In the genomic region with DNA sequence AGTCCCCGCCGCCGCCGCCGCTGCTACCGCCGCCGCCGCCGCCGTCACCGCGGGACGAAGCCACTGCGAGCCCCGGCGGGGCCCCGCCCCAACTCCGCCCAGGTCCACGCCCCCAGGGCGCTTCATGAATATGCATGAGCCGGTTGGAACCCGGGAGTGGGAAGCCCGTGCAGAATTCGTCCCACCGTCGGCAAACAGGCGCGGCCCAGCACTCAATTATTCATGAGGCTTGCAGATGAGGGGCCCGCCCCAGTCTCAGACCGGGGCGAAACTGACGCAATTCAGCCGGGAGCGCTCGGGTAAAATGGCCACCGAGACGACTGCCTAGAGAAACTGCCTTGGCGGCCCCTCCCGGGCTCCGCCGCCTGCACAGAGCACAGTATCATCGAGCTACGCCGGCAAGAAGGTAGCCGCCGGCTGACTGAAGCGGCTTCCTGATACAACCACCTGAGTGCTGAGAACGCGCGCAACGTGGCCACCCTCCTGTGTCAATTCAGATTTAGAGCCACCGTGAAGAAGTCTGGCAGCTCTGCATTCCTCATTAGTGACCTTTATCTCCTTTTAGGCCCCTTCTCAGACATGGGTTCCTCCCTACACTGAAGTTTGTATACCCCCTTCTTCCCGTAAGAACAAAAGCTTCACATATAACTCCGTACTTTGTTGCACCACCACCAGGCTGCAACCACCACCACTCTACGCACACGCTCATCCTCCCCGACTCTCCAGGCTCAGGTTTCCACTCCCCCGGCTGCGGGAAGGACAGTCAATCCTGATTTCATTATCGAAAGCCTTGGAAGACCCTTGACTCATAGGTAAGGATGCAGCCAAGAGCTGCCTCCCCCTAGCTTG, we compare ENCODE assay signal across 1 cellular context.
TF ChIP-seq lines count a peak whose summit lies in the region.

A gene with protein sequence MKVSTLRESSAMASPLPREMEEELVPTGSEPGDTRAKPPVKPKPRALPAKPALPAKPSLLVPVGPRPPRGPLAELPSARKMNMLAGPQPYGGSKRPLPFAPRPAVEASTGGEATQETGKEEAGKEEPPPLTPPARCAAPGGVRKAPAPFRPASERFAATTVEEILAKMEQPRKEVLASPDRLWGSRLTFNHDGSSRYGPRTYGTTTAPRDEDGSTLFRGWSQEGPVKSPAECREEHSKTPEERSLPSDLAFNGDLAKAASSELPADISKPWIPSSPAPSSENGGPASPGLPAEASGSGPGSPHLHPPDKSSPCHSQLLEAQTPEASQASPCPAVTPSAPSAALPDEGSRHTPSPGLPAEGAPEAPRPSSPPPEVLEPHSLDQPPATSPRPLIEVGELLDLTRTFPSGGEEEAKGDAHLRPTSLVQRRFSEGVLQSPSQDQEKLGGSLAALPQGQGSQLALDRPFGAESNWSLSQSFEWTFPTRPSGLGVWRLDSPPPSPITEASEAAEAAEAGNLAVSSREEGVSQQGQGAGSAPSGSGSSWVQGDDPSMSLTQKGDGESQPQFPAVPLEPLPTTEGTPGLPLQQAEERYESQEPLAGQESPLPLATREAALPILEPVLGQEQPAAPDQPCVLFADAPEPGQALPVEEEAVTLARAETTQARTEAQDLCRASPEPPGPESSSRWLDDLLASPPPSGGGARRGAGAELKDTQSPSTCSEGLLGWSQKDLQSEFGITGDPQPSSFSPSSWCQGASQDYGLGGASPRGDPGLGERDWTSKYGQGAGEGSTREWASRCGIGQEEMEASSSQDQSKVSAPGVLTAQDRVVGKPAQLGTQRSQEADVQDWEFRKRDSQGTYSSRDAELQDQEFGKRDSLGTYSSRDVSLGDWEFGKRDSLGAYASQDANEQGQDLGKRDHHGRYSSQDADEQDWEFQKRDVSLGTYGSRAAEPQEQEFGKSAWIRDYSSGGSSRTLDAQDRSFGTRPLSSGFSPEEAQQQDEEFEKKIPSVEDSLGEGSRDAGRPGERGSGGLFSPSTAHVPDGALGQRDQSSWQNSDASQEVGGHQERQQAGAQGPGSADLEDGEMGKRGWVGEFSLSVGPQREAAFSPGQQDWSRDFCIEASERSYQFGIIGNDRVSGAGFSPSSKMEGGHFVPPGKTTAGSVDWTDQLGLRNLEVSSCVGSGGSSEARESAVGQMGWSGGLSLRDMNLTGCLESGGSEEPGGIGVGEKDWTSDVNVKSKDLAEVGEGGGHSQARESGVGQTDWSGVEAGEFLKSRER (N-terminal part only) (minus strand): TSS at position 67 of the 849 bp plus-strand sequence. CDS start 3,067 bp downstream, outside the sequence.

TF ChIP-seq in HepG2, 621 proteins besides CTCF, POLR2A, EP300 and RAD21 (continued from another document and continues in another):
- TF ChIP-seq, protein P1, sequence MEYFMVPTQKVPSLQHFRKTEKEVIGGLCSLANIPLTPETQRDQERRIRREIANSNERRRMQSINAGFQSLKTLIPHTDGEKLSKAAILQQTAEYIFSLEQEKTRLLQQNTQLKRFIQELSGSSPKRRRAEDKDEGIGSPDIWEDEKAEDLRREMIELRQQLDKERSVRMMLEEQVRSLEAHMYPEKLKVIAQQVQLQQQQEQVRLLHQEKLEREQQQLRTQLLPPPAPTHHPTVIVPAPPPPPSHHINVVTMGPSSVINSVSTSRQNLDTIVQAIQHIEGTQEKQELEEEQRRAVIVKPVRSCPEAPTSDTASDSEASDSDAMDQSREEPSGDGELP (IDR thresholded peaks at IDR 0.05; ENCODE audit: borderline replicate concordance, low read depth), result no peak
- TF ChIP-seq SALL1 (CRISPR knock-in tag; IDR thresholded peaks at IDR 0.05), result peak; percentile 59; the same call in 1 of the 2 replicates
- TF ChIP-seq ZNF331 (CRISPR knock-in tag; IDR thresholded peaks at IDR 0.05), result 0 out of 2 replicates have a peak, but pooled peaks have one; percentile 10
- TF ChIP-seq SALL2 (CRISPR knock-in tag; IDR thresholded peaks at IDR 0.05), result 0 out of 2 replicates have a peak, but pooled peaks have one; percentile 52
- no peak for TF ChIP-seq ZNF775 (CRISPR knock-in tag; IDR thresholded peaks at IDR 0.05; ENCODE audit: borderline replicate concordance)
- peak; percentile 56; the same call in 1 of the 2 replicates for TF ChIP-seq PHF21A (CRISPR knock-in tag; IDR thresholded peaks at IDR 0.05)
- TF ChIP-seq CEBPB (IDR thresholded peaks at IDR 0.05; ENCODE audit: borderline replicate concordance, low read depth, low read length), result peak; percentile 92
- TF ChIP-seq, protein P2, sequence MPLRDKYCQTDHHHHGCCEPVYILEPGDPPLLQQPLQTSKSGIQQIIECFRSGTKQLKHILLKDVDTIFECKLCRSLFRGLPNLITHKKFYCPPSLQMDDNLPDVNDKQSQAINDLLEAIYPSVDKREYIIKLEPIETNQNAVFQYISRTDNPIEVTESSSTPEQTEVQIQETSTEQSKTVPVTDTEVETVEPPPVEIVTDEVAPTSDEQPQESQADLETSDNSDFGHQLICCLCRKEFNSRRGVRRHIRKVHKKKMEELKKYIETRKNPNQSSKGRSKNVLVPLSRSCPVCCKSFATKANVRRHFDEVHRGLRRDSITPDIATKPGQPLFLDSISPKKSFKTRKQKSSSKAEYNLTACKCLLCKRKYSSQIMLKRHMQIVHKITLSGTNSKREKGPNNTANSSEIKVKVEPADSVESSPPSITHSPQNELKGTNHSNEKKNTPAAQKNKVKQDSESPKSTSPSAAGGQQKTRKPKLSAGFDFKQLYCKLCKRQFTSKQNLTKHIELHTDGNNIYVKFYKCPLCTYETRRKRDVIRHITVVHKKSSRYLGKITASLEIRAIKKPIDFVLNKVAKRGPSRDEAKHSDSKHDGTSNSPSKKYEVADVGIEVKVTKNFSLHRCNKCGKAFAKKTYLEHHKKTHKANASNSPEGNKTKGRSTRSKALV (CRISPR knock-in tag; IDR thresholded peaks at IDR 0.05), result peak; percentile 73; the same call in 1 of the 2 replicates
- TF ChIP-seq NFKB2 (CRISPR knock-in tag; IDR thresholded peaks at IDR 0.05; ENCODE audit: borderline replicate concordance), result no peak; the same call in 1 of the 2 replicates
- peak; percentile 36 for TF ChIP-seq MED1 (CRISPR knock-in tag; IDR thresholded peaks at IDR 0.05)
- 0 out of 2 replicates have a peak, but pooled peaks have one; percentile 37 for TF ChIP-seq KDM3A (CRISPR knock-in tag; IDR thresholded peaks at IDR 0.05; ENCODE audit: low read depth)
- TF ChIP-seq NCOR1 (IDR thresholded peaks at IDR 0.05; ENCODE audit: borderline replicate concordance, low read length), result peak; percentile 35; the same call in 1 of the 2 replicates
- peak; percentile 55; the same call in 1 of the 2 replicates for TF ChIP-seq DNMT3B (CRISPR knock-in tag; conservative IDR thresholded peaks at IDR 0.05)
- peak; percentile 49 for TF ChIP-seq HOXA3 (CRISPR knock-in tag; IDR thresholded peaks at IDR 0.05)
- TF ChIP-seq SAFB2 (CRISPR knock-in tag; IDR thresholded peaks at IDR 0.05; ENCODE audit: borderline replicate concordance, low read depth), result no peak
- TF ChIP-seq ZBTB38 (CRISPR knock-in tag; IDR thresholded peaks at IDR 0.05), result no peak
- TF ChIP-seq, protein P3, sequence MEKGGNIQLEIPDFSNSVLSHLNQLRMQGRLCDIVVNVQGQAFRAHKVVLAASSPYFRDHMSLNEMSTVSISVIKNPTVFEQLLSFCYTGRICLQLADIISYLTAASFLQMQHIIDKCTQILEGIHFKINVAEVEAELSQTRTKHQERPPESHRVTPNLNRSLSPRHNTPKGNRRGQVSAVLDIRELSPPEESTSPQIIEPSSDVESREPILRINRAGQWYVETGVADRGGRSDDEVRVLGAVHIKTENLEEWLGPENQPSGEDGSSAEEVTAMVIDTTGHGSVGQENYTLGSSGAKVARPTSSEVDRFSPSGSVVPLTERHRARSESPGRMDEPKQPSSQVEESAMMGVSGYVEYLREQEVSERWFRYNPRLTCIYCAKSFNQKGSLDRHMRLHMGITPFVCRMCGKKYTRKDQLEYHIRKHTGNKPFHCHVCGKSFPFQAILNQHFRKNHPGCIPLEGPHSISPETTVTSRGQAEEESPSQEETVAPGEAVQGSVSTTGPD (CRISPR knock-in tag; IDR thresholded peaks at IDR 0.05), result no peak
- TF ChIP-seq KLF16 (CRISPR knock-in tag; IDR thresholded peaks at IDR 0.05), result peak in 1 of 2 experiments; percentile 40; a peak in 1 of 4 replicates
- TF ChIP-seq, protein P4, sequence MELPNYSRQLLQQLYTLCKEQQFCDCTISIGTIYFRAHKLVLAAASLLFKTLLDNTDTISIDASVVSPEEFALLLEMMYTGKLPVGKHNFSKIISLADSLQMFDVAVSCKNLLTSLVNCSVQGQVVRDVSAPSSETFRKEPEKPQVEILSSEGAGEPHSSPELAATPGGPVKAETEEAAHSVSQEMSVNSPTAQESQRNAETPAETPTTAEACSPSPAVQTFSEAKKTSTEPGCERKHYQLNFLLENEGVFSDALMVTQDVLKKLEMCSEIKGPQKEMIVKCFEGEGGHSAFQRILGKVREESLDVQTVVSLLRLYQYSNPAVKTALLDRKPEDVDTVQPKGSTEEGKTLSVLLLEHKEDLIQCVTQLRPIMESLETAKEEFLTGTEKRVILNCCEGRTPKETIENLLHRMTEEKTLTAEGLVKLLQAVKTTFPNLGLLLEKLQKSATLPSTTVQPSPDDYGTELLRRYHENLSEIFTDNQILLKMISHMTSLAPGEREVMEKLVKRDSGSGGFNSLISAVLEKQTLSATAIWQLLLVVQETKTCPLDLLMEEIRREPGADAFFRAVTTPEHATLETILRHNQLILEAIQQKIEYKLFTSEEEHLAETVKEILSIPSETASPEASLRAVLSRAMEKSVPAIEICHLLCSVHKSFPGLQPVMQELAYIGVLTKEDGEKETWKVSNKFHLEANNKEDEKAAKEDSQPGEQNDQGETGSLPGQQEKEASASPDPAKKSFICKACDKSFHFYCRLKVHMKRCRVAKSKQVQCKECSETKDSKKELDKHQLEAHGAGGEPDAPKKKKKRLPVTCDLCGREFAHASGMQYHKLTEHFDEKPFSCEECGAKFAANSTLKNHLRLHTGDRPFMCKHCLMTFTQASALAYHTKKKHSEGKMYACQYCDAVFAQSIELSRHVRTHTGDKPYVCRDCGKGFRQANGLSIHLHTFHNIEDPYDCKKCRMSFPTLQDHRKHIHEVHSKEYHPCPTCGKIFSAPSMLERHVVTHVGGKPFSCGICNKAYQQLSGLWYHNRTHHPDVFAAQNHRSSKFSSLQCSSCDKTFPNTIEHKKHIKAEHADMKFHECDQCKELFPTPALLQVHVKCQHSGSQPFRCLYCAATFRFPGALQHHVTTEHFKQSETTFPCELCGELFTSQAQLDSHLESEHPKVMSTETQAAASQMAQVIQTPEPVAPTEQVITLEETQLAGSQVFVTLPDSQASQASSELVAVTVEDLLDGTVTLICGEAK (IDR thresholded peaks at IDR 0.05), result no peak
- TF ChIP-seq, protein P4 (CRISPR knock-in tag; IDR thresholded peaks at IDR 0.05), result no peak
- peak; percentile 69 for TF ChIP-seq TAF1 (CRISPR knock-in tag; IDR thresholded peaks at IDR 0.05)
- TF ChIP-seq TCF12 (IDR thresholded peaks at IDR 0.05), result no peak
- no peak for TF ChIP-seq TCF12 (CRISPR knock-in tag; IDR thresholded peaks at IDR 0.05)
- no peak for TF ChIP-seq MEF2D (CRISPR knock-in tag; IDR thresholded peaks at IDR 0.05)
- TF ChIP-seq, protein P5, sequence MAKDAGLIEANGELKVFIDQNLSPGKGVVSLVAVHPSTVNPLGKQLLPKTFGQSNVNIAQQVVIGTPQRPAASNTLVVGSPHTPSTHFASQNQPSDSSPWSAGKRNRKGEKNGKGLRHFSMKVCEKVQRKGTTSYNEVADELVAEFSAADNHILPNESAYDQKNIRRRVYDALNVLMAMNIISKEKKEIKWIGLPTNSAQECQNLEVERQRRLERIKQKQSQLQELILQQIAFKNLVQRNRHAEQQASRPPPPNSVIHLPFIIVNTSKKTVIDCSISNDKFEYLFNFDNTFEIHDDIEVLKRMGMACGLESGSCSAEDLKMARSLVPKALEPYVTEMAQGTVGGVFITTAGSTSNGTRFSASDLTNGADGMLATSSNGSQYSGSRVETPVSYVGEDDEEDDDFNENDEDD (CRISPR knock-in tag; IDR thresholded peaks at IDR 0.05; ENCODE audit: borderline replicate concordance), result no peak
- TF ChIP-seq ZNF619 (CRISPR knock-in tag; IDR thresholded peaks at IDR 0.05), result no peak
- TF ChIP-seq, protein P6, sequence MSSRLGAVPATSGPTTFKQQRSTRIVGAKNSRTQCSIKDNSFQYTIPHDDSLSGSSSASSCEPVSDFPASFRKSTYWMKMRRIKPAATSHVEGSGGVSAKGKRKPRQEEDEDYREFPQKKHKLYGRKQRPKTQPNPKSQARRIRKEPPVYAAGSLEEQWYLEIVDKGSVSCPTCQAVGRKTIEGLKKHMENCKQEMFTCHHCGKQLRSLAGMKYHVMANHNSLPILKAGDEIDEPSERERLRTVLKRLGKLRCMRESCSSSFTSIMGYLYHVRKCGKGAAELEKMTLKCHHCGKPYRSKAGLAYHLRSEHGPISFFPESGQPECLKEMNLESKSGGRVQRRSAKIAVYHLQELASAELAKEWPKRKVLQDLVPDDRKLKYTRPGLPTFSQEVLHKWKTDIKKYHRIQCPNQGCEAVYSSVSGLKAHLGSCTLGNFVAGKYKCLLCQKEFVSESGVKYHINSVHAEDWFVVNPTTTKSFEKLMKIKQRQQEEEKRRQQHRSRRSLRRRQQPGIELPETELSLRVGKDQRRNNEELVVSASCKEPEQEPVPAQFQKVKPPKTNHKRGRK (CRISPR knock-in tag; IDR thresholded peaks at IDR 0.05), result no peak
- 0 out of 2 replicates have a peak, but pooled peaks have one; percentile 55 for TF ChIP-seq ZSCAN20 (CRISPR knock-in tag; IDR thresholded peaks at IDR 0.05; ENCODE audit: borderline replicate concordance)
- TF ChIP-seq, protein P7, sequence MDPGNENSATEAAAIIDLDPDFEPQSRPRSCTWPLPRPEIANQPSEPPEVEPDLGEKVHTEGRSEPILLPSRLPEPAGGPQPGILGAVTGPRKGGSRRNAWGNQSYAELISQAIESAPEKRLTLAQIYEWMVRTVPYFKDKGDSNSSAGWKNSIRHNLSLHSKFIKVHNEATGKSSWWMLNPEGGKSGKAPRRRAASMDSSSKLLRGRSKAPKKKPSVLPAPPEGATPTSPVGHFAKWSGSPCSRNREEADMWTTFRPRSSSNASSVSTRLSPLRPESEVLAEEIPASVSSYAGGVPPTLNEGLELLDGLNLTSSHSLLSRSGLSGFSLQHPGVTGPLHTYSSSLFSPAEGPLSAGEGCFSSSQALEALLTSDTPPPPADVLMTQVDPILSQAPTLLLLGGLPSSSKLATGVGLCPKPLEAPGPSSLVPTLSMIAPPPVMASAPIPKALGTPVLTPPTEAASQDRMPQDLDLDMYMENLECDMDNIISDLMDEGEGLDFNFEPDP (CRISPR knock-in tag; conservative IDR thresholded peaks at IDR 0.05), result no peak
